ENCODE assay signal across 1 cellular context in genomic region chr1:179082308-179083030, GRCh38.
TF ChIP-seq lines count a peak whose summit lies in the region.

No MANE protein-coding gene starts in this region.

TF ChIP-seq in HepG2, 621 proteins besides CTCF, POLR2A, EP300 and RAD21 (continued from another document and continues in another):
- TF ChIP-seq ZBTB2 (CRISPR knock-in tag; IDR thresholded peaks at IDR 0.05; ENCODE audit: low read depth) (no peak), RBM22 (optimal IDR thresholded peaks at IDR 0.05; ENCODE audit: low read length) (no peak), TFAP4 (IDR thresholded peaks at IDR 0.05; ENCODE audit: borderline replicate concordance, low read depth) (0 out of 2 replicates have a peak, but pooled peaks have one; percentile 4), ZNF543 (CRISPR knock-in tag; IDR thresholded peaks at IDR 0.05) (peak; percentile 94), ZBTB49 (CRISPR knock-in tag; IDR thresholded peaks at IDR 0.05; ENCODE audit: borderline replicate concordance) (no peak), DNMT3B (CRISPR knock-in tag; conservative IDR thresholded peaks at IDR 0.05) (no peak), KIAA2018 (CRISPR knock-in tag; IDR thresholded peaks at IDR 0.05; ENCODE audit: borderline replicate concordance) (no peak), ZNF17 (CRISPR knock-in tag; IDR thresholded peaks at IDR 0.05) (no peak), NR2F1 (CRISPR knock-in tag; IDR thresholded peaks at IDR 0.05) (no peak), ATF2 (CRISPR knock-in tag; IDR thresholded peaks at IDR 0.05) (no peak), ATRX (CRISPR knock-in tag; IDR thresholded peaks at IDR 0.05; ENCODE audit: borderline replicate concordance) (no peak), TGIF2 (CRISPR knock-in tag; IDR thresholded peaks at IDR 0.05) (peak; percentile 80; the same call in 1 of the 2 replicates), PRMT3 (CRISPR knock-in tag; IDR thresholded peaks at IDR 0.05; ENCODE audit: borderline replicate concordance, low read depth) (no peak), HINFP (CRISPR knock-in tag; IDR thresholded peaks at IDR 0.05; ENCODE audit: low read depth) (peak; percentile 41; the same call in 1 of the 2 replicates), ZNF451 (CRISPR knock-in tag; IDR thresholded peaks at IDR 0.05) (0 out of 2 replicates have a peak, but pooled peaks have one; percentile 10), ZNF724P (CRISPR knock-in tag; IDR thresholded peaks at IDR 0.05; ENCODE audit: borderline replicate concordance) (no peak), ZNF562 (CRISPR knock-in tag; IDR thresholded peaks at IDR 0.05; ENCODE audit: borderline replicate concordance) (no peak), NFYB (CRISPR knock-in tag; IDR thresholded peaks at IDR 0.05) (no peak), NFAT5 (CRISPR knock-in tag; IDR thresholded peaks at IDR 0.05) (no peak), HOXA3 (CRISPR knock-in tag; IDR thresholded peaks at IDR 0.05) (peak; percentile 20; the same call in 1 of the 2 replicates), GFI1 (CRISPR knock-in tag; IDR thresholded peaks at IDR 0.05; ENCODE audit: borderline replicate concordance) (no peak), MEIS2 (CRISPR knock-in tag; IDR thresholded peaks at IDR 0.05) (no peak), ZNF580 (CRISPR knock-in tag; IDR thresholded peaks at IDR 0.05; ENCODE audit: borderline replicate concordance, low read depth) (0 out of 2 replicates have a peak, but pooled peaks have one; percentile 9), ZNF841 (CRISPR knock-in tag; IDR thresholded peaks at IDR 0.05; ENCODE audit: borderline replicate concordance) (no peak), CBX2 (IDR thresholded peaks at IDR 0.05; ENCODE audit: low read depth, low read length) (no peak), CBX2 (CRISPR knock-in tag; IDR thresholded peaks at IDR 0.05; ENCODE audit: low read depth) (no peak), UBTF (CRISPR knock-in tag; IDR thresholded peaks at IDR 0.05) (peak; percentile 79; the same call in 1 of the 2 replicates), ZNF607 (CRISPR knock-in tag; IDR thresholded peaks at IDR 0.05; ENCODE audit: borderline replicate concordance) (no peak), EED (CRISPR knock-in tag; IDR thresholded peaks at IDR 0.05) (0 out of 2 replicates have a peak, but pooled peaks have one; percentile 27), KLF15 (CRISPR knock-in tag; IDR thresholded peaks at IDR 0.05; ENCODE audit: borderline replicate concordance) (no peak)
